Comparison of ENCODE assay signal across 19 cellular contexts in genomic region chr1:189939967-189940366, GRCh38.
DNase-seq lines count a peak whose midpoint lies in the region; TF ChIP-seq lines count a peak whose summit lies in the region.
"Had no signal": no experiment of that assay in that cellular context is flagged by ENCODE, and none has a peak within 500 bp of the region (broad histone marks: within the 10 kb centered on the region; RNA-seq: fewer than 3 reads in every experiment).

No MANE protein-coding gene starts in this region.

- no peak for TF ChIP-seq CTCF in astrocyte of the cerebellum (IDR thresholded peaks at IDR 0.05; ENCODE audit: low read depth, low read length, missing control alignments)
- no peak for TF ChIP-seq CTCF in foreskin fibroblast (IDR thresholded peaks at IDR 0.05; ENCODE audit: low read depth, low read length)

- DNase-seq in AG08396 (ENCODE audit: low spot score) = peak; percentile 8
- DNase-seq in M059J (ENCODE audit: low read depth) = peak; percentile 1
- DNase-seq in astrocyte of the cerebellum (ENCODE audit: low read depth) = peak; percentile 66
- DNase-seq in foreskin fibroblast = peak; percentile 13 to 74
- no peak for DNase-seq in NCI-H1417 treated with DMSO at 0.1 percent for 48 hours (lab: John Stamatoyannopoulos, UW)
- no peak for DNase-seq in activated effector memory CD4-positive, alpha-beta T cell treated with Interleukin-2 at 50 U/mL for 16 hours
- no peak for DNase-seq in effector CD8-positive, alpha-beta T cell (lab: John Stamatoyannopoulos, UW)
- no peak for DNase-seq in activated effector memory CD4-positive, alpha-beta T cell treated with anti-CD3 and anti-CD28 coated beads, Interleukin-2, amount 50 U/mL, for 16 hours
- DNase-seq: brain microvascular endothelial cell; Calu3; left cardiac atrium; mesendoderm; naive thymus-derived CD8-positive, alpha-beta T cell; NCI-H1105; NCI-H526 treated with DMSO at 0.1 percent for 48 hours had no signal

- in situ Hi-C loops in astrocyte of the cerebellum (cut with HindIII; ENCODE audit: low sequenced_read_pairs) = no loop called here

- H3K4me3 ChIP-seq in astrocyte of the cerebellum (ENCODE audit: low read depth, low read length) = no peak overlapping the region
- H3K4me3 ChIP-seq in foreskin fibroblast (ENCODE audit: low read depth in 1 of 2, low read length in 2 of 2) = no peak overlapping the region
- H3K4me3 ChIP-seq: BLaER1 treated with 17β-estradiol and CSF1 and Interleukin-3, amounts not matched to agents 10 nM and 100 nM; gastroesophageal sphincter; GM23338; thoracic aorta had no signal

Comparison
In these comparisons a context has a peak if more than half of its experiments do, and no peak if none do; other contexts are left out.
1. DNase-seq: peak in AG08396 (single experiment), M059J (single experiment), astrocyte of the cerebellum (single experiment) and foreskin fibroblast (2 of 2); none in NCI-H1417 treated with DMSO at 0.1 percent for 48 hours (single experiment), activated effector memory CD4-positive, alpha-beta T cell treated with Interleukin-2 at 50 U/mL for 16 hours (single experiment), effector CD8-positive, alpha-beta T cell (single experiment) and activated effector memory CD4-positive, alpha-beta T cell treated with anti-CD3 and anti-CD28 coated beads, Interleukin-2, amount 50 U/mL, for 16 hours (single experiment).